In the genomic region with DNA sequence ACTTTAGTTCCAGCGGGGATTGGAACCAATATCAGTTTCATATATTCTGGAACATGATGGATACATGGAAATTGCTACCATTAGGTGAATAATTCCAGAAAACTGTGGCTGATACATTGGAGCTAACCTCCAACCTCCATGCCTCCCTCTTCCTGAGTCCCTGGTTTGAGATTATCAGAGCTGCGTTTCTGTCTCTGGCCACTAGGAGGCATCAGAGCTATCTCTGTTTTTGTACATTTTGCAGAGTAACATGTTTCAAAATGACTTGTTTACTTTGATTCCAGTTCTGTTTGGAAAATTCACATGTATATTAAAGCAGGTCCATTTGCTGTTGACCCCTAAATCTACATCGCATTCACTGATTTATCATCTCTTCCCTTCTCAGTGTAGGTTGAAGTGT, we compare ENCODE assay signal across 8 cellular contexts. TPM values are rescaled to one million over a fixed set of nuclear protein-coding genes. Genes with fewer than 3 reads are reported as not detected.
A peak's percentile ranks its signal among the peaks of the same experiment; 100 is the strongest.
DNase-seq lines count a peak whose midpoint lies in the region; ATAC-seq and TF ChIP-seq lines count a peak whose summit lies in the region.

No MANE protein-coding gene starts in this region.

- no peaks in the 10 kb centered on the region for H3K9me3 Mint-ChIP-seq in naive B cell

- POLR2A ChIA-PET in HEK293 (lab: Yijun Ruan, JAX), result no interaction called here

- H3K9me3 ChIP-seq in HEK293 (ENCODE audit: control insufficient read depth, insufficient read depth, low read depth, low read length), result no peaks in the 10 kb centered on the region

- H3K4me3 ChIP-seq in HEK293 (ENCODE audit: low read depth, low read length), result no peak overlapping the region

- H3K27ac ChIP-seq in HEK293 (ENCODE audit: extremely low read depth, low read depth, low read length), result no peak overlapping the region

- H3K36me3 ChIP-seq in HEK293 (ENCODE audit: control insufficient read depth in 2 of 2, insufficient read depth in 1 of 2, low read length in 2 of 2), result no peaks in the 10 kb centered on the region

- peak; percentile 26; the same call in 1 of the 2 replicates for TF ChIP-seq CTCF in HEK293 (tag by site-specific recombination; IDR thresholded peaks at IDR 0.05)

- DNase-seq in NCI-H2081 (lab: John Stamatoyannopoulos, UW), result peak; percentile 10 to 26
- DNase-seq in NCI-H2081 treated with DMSO at 0.1 percent for 48 hours (lab: John Stamatoyannopoulos, UW), result no peak
- DNase-seq in T follicular helper cell (ENCODE audit: low read depth), result peak; percentile 22
- DNase-seq in dermis blood vessel endothelial cell, result peak; percentile 50
- DNase-seq in naive B cell, result peak; percentile 1

- CTCF ChIA-PET in HEK293 (lab: Yijun Ruan, JAX), result interaction anchor here (0.6 to 5.2 kb wide), 15 partner anchors 8 to 588 kb away, joined by 3 to 57 read pairs (median 4); no protein-coding TSS in a partner anchor

- no peaks in the 10 kb centered on the region for H3K4me1 ChIP-seq in HEK293 (ENCODE audit: control insufficient read depth, insufficient read depth, low read length)

- no peak overlapping the region for H3K27ac Mint-ChIP-seq in naive B cell

- H3K36me3 Mint-ChIP-seq in naive B cell, result no peaks in the 10 kb centered on the region

- no peak overlapping the region for H3K4me3 Mint-ChIP-seq in naive B cell

- H3K27me3 Mint-ChIP-seq in naive B cell, result no peaks in the 10 kb centered on the region

- ATAC-seq in naive B cell (ENCODE audit: low read depth in 2 of 2) (no peak), HG03196 (IDR thresholded peaks at IDR 0.05; ENCODE audit: unreplicated experiment) (no peak), GM21737 (IDR thresholded peaks at IDR 0.05; ENCODE audit: unreplicated experiment) (no peak)

- no peaks in the 10 kb centered on the region for H3K4me1 Mint-ChIP-seq in naive B cell

TF ChIP-seq in HEK293, 187 proteins besides CTCF, POLR2A, EP300 and RAD21:
- TF ChIP-seq ZNF670 (tag by site-specific recombination; IDR thresholded peaks at IDR 0.05; ENCODE audit: low read depth) (no peak), ZNF654 (tag by site-specific recombination; IDR thresholded peaks at IDR 0.05; ENCODE audit: low read depth) (peak; percentile 18)

RNA-seq across cellular contexts. Expression of a gene that starts 2.4 kb away (rescaled TPM):
- total RNA-seq in dermis blood vessel endothelial cell, result 0.14 TPM in 1 of 2 replicates, not detected in the other
- not detected for polyA plus RNA-seq in naive B cell (ENCODE audit: low read depth in 6 of 6)
